Comparison of ENCODE assay signal across 16 cellular contexts in the genomic region with DNA sequence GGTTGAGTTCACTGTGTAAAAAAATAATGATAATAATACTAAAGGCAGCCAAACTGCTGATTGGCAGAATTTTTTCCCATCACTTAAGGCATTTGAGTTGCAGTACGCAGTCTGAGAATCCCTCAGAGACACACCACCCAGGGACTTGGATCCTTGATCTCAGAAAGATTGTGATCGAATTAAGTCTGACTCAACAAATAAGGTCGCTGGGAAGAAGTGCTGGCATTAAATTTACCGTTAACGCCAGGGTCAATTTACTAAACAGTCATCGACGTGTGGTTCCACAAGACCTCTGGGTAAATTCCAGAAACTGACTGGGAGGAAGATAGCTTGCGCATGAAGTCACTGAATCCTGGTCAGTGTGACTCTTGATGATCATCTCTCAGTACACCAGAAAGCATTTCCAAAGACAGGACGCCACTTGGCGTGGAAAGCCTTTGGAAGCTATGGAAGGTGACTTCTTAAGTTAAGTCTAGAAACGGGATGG. TPM values are rescaled to one million over a fixed set of nuclear protein-coding genes. Genes with fewer than 3 reads are reported as not detected.
DNase-seq lines count a peak whose midpoint lies in the region; ATAC-seq, FAIRE-seq and TF ChIP-seq lines count a peak whose summit lies in the region.
"Had no signal": no experiment of that assay in that cellular context is flagged by ENCODE, and none has a peak within 500 bp of the region (broad histone marks: within the 10 kb centered on the region; RNA-seq: fewer than 3 reads in every experiment).

No MANE protein-coding gene starts in this region.

- ATAC-seq in activated CD8-positive, alpha-beta T cell treated with anti-CD3 and anti-CD28 coated beads, Interleukin-2, amount 10 ng/mL, durations not matched to agents 7 days and 5 days: no peak
- ATAC-seq: activated CD8-positive, alpha-beta T cell treated with anti-CD3 and anti-CD28 coated beads for 36 hours; HepG2 had no signal

- no peak overlapping the region for H3K4me3 Mint-ChIP-seq in activated CD8-positive, alpha-beta T cell treated with anti-CD3 and anti-CD28 coated beads, Interleukin-2, amount 10 ng/mL, durations not matched to agents 7 days and 5 days
- H3K4me3 Mint-ChIP-seq: activated CD8-positive, alpha-beta T cell treated with anti-CD3 and anti-CD28 coated beads for 36 hours had no signal

- peaks cover 16% of the 10 kb centered on the region for H3K4me1 Mint-ChIP-seq in activated CD8-positive, alpha-beta T cell treated with anti-CD3 and anti-CD28 coated beads, Interleukin-2, amount 10 ng/mL, durations not matched to agents 7 days and 5 days (ENCODE audit: low read depth)

- POLR2A ChIA-PET in AG04449 (lab: Yijun Ruan, JAX): no interaction called here
- POLR2A ChIA-PET in activated CD8-positive, alpha-beta T cell treated with anti-CD3 and anti-CD28 coated beads, Interleukin-2, amount 10 ng/mL, durations not matched to agents 7 days and 5 days (lab: Charles Lee): no interaction called here

- H3K36me3 Mint-ChIP-seq in activated CD8-positive, alpha-beta T cell treated with anti-CD3 and anti-CD28 coated beads, Interleukin-2, amount 10 ng/mL, durations not matched to agents 7 days and 5 days (ENCODE audit: low read depth): no peaks in the 10 kb centered on the region

- FAIRE-seq in HTR-8/SVneo (lab: Jason Lieb, UNC): peak; percentile 57
- FAIRE-seq: HepG2 had no signal

- no peaks in the 10 kb centered on the region for H3K27me3 Mint-ChIP-seq in activated CD8-positive, alpha-beta T cell treated with anti-CD3 and anti-CD28 coated beads, Interleukin-2, amount 10 ng/mL, durations not matched to agents 7 days and 5 days (ENCODE audit: low read depth)

- H3K9me3 Mint-ChIP-seq in activated CD8-positive, alpha-beta T cell treated with anti-CD3 and anti-CD28 coated beads, Interleukin-2, amount 10 ng/mL, durations not matched to agents 7 days and 5 days (ENCODE audit: insufficient read depth): no peaks in the 10 kb centered on the region
- H3K9me3 Mint-ChIP-seq: activated CD8-positive, alpha-beta T cell treated with anti-CD3 and anti-CD28 coated beads for 36 hours had no signal

- CTCF ChIA-PET in AG04449 (lab: Yijun Ruan, JAX): interaction anchor here (0.8 to 7.1 kb wide), 11 partner anchors 10 to 837 kb away, joined by 3 to 57 read pairs (median 4); no protein-coding TSS in a partner anchor
- CTCF ChIA-PET in activated CD8-positive, alpha-beta T cell treated with anti-CD3 and anti-CD28 coated beads, Interleukin-2, amount 10 ng/mL, durations not matched to agents 7 days and 5 days (lab: Charles Lee): no interaction called here

- TF ChIP-seq CTCF in AG04449 (IDR thresholded peaks at IDR 0.05; ENCODE audit: insufficient read depth, low read length, missing control alignments): no peak
- TF ChIP-seq CTCF in epithelial cell of proximal tubule (conservative IDR thresholded peaks at IDR 0.05; ENCODE audit: low read depth, low read length): no peak

- H3K27ac Mint-ChIP-seq in activated CD8-positive, alpha-beta T cell treated with anti-CD3 and anti-CD28 coated beads, Interleukin-2, amount 10 ng/mL, durations not matched to agents 7 days and 5 days: no peak overlapping the region
- H3K27ac Mint-ChIP-seq: activated CD8-positive, alpha-beta T cell treated with anti-CD3 and anti-CD28 coated beads for 36 hours had no signal

- DNase-seq in AG04449 (ENCODE audit: low read depth, low spot score) (peak; percentile 94), HTR-8/SVneo (ENCODE audit: insufficient read length, low spot score) (peak; percentile 73), epithelial cell of proximal tubule (ENCODE audit: low read depth) (peak; percentile 55), myocyte (ENCODE audit: low read depth) (peak; percentile 98), SIG-M5 (lab: John Stamatoyannopoulos, UW) (no peak), midbrain (lab: John Stamatoyannopoulos, UW) (no peak), NAMALWA (ENCODE audit: low spot score) (no peak)
- no peak for DNase-seq in activated CD8-positive, alpha-beta T cell treated with anti-CD3 and anti-CD28 coated beads, Interleukin-2, amount 10 ng/mL, durations not matched to agents 7 days and 5 days
- DNase-seq: activated CD8-positive, alpha-beta T cell treated with anti-CD3 and anti-CD28 coated beads for 36 hours; activated naive CD4-positive, alpha-beta T cell treated with Interleukin-2 at 50 U/mL for 16 hours; NCI-H187; NK-92 treated with Interleukin-12 subunit alpha and Interleukin-12 subunit beta, amount 100 ng/mL, for 24 hours; upper lobe of left lung had no signal

- H3K4me3 ChIP-seq in AG04449 (ENCODE audit: low read depth, low read length): no peak overlapping the region; the same call in 1 of the 2 replicates
- no peak overlapping the region for H3K4me3 ChIP-seq in epithelial cell of proximal tubule (ENCODE audit: low read depth, low read length)
- H3K4me3 ChIP-seq: BLaER1 treated with 17β-estradiol and CSF1 and Interleukin-3, amounts not matched to agents 10 nM and 100 nM; skin epidermis; upper lobe of left lung had no signal

RNA-seq across cellular contexts. Expression of a gene that starts 48.3 kb away (rescaled TPM):
- 2.5 and 3.2 TPM in 2 replicates for total RNA-seq in epithelial cell of proximal tubule
- 3.7 and 4.0 TPM in 2 replicates for total RNA-seq in myocyte
- polyA plus RNA-seq in myocyte (2012): 11.0 TPM
- total RNA-seq in activated CD8-positive, alpha-beta T cell treated with anti-CD3 and anti-CD28 coated beads, Interleukin-2, amount 10 ng/mL, durations not matched to agents 7 days and 5 days: not detected
- total RNA-seq: activated CD8-positive, alpha-beta T cell treated with anti-CD3 and anti-CD28 coated beads for 36 hours had no signal

Comparison
In these comparisons a context has a peak if more than half of its experiments do, and no peak if none do; other contexts are left out.
1. DNase-seq: peak in AG04449 (single experiment), HTR-8/SVneo (single experiment), epithelial cell of proximal tubule (single experiment) and myocyte (single experiment); none in SIG-M5 (single experiment), midbrain (single experiment), NAMALWA (single experiment) and activated CD8-positive, alpha-beta T cell treated with anti-CD3 and anti-CD28 coated beads, Interleukin-2, amount 10 ng/mL, durations not matched to agents 7 days and 5 days (single experiment).